Comparison of ENCODE assay signal across 9 cellular contexts in the genomic region with DNA sequence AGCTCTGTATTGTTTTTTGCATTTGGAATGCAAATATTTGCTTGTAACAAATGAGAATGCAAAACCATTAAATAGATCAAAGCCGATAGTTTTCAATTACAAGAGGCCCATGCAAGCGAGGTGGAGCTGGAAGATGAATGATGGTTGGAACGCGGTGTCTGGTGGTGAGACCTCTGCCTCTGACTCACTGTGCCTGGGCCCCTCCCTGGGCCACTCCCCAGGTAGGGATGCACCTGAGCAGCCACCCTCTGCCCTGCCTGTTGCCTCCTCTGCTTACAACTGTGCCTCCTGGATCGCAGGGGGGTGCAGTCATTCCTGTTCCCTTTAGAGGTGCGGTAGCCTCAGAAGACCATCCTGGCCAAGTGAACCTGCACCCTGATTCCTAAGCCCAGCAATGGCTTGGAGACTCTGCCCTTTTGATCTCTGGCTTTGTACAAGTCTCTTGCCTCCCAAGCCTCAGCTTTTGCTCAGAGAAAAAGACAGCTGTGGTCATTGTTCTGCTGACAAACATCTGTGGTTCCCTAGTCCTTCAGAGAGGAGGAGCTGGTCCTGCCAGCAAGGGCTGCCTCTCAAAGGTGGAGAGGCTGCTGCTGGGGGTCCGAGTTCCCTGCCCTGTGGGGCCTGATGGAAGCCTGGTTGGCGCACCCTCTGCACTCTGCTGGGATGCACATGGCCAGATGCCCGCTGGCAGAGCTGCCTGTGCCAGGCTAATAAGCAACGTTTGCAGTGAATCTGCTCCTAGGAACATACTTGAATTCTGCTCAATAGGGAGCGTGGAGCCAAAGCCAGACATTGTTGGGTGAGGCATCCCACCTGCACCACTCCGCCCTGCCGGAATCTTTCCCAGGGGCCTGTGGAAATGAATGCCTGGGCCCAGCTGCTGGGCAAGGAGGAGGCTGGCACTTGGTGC.
"Had no signal": no experiment of that assay in that cellular context is flagged by ENCODE, and none has a peak within 500 bp of the region (broad histone marks: within the 10 kb centered on the region; RNA-seq: fewer than 3 reads in every experiment).

No MANE protein-coding gene starts in this region.

- H3K27ac ChIP-seq: esophagus muscularis mucosa, spleen had no signal

- DNase-seq: activated CD4-positive, alpha-beta T cell treated with anti-CD3 and anti-CD28 coated beads, Interleukin-2, amount 50 U/mL, for 4 hours; activated CD8-positive, alpha-beta memory T cell treated with anti-CD3 and anti-CD28 coated beads, Interleukin-2, amount 10 ng/mL, durations not matched to agents 7 days and 5 days; activated T-cell treated with anti-CD3 and anti-CD28 coated beads, Interleukin-2, amount 50 U/mL, for 4 hours; mesenchymal stem cell; spleen; stimulated activated CD4-positive, alpha-beta T cell treated with anti-CD3 and anti-CD28 coated beads, Interleukin-2, amount 100 ng/mL, for 24 hours; stimulated activated naive B cell treated with anti-CD40 and anti-IgM and Interleukin-4, amounts not matched to agents 10 μg/mL and 1 μg/mL and 100 μg/mL, for 72 hours; trophoblast cell had no signal
